Comparison of ENCODE assay signal across 20 cellular contexts in genomic region chr17:1743094-1743452, GRCh38. TPM values are rescaled to one million over a fixed set of nuclear protein-coding genes. Genes with fewer than 3 reads are reported as not detected.
DNase-seq lines count a peak whose midpoint lies in the region; ATAC-seq, FAIRE-seq and TF ChIP-seq lines count a peak whose summit lies in the region.
"Had no signal": no experiment of that assay in that cellular context is flagged by ENCODE, and none has a peak within 500 bp of the region (broad histone marks: within the 10 kb centered on the region; RNA-seq: fewer than 3 reads in every experiment).

No MANE protein-coding gene starts in this region.

- peak overlapping the region; percentile 80 for H3K9ac ChIP-seq in HepG2 (ENCODE audit: insufficient read depth, low read depth, low read length)
- H3K9ac ChIP-seq: BLaER1 treated with 17β-estradiol and CSF1 and Interleukin-3, amounts not matched to agents 10 nM and 100 nM had no signal

- FAIRE-seq in A549 (lab: Jason Lieb, UNC) (no peak), HepG2 (lab: Jason Lieb, UNC) (no peak)
- FAIRE-seq: A204.1, HTR-8/SVneo had no signal

- intact Hi-C loops in HepG2 (cut with micrococcal nuclease; ENCODE audit: unreplicated experiment) = loop anchor here (2.0 kb wide), 1 partner anchor 26 kb away; no protein-coding TSS in a partner anchor
- intact Hi-C loops in prostate gland (cut with DNase I) = no loop called here

- H3K27ac ChIP-seq in A549 (0 out of 6 replicates have a peak overlapping the region, but pooled peaks of 1 of the 2 experiments have one; percentile 14), HepG2 (ENCODE audit: extremely low read length, insufficient read depth, low read length) (peak overlapping the region; percentile 84), prostate gland (peak overlapping the region; percentile 55 to 57)
- H3K27ac ChIP-seq: BLaER1 treated with 17β-estradiol and CSF1 and Interleukin-3, amounts not matched to agents 10 nM and 100 nM; HL-60 had no signal

- peaks cover 6 to 14% of the 10 kb centered on the region in 2 experiments; a peak in 4 of 5 replicates for H3K36me3 ChIP-seq in HepG2 (replicated peaks in 1 of 2; ENCODE audit: control insufficient read depth in 1 of 2, insufficient read depth in 2 of 2, low read length in 2 of 2)
- no peaks in the 10 kb centered on the region for H3K36me3 ChIP-seq in prostate gland
- H3K36me3 ChIP-seq: HAP-1 had no signal

- H3K4me2 ChIP-seq in A549 = no peak overlapping the region
- peak overlapping the region; percentile 83 for H3K4me2 ChIP-seq in HepG2 (ENCODE audit: low read depth, low read length)
- H3K4me2 ChIP-seq: BLaER1 treated with 17β-estradiol and CSF1 and Interleukin-3, amounts not matched to agents 10 nM and 100 nM had no signal

- no peak overlapping the region for H3K27ac Mint-ChIP-seq in WTC11

- H3K4me1 Mint-ChIP-seq in WTC11 = peaks cover 3% of the 10 kb centered on the region
- H3K4me1 Mint-ChIP-seq: CD8-positive, alpha-beta memory T cell had no signal

- WGBS in A549 (ENCODE audit: missing lambda C conversion rate) = 52% methylated on average over 3 of the region's 3 CpGs
- no CpG with 5 or more reads among the region's 3 CpGs for WGBS in HepG2 (ENCODE audit: low lambda C conversion rate)
- 72% methylated on average over 3 of the region's 3 CpGs for WGBS in prostate gland

- TF ChIP-seq EP300 in A549 (IDR thresholded peaks at IDR 0.05) (no peak), HepG2 (IDR thresholded peaks at IDR 0.05; ENCODE audit: low read depth in 2 of 2, low read length in 2 of 2) (no peak), HepG2 (CRISPR knock-in tag; IDR thresholded peaks at IDR 0.05; ENCODE audit: borderline replicate concordance) (no peak)

- POLR2A ChIA-PET in A549 (lab: Yijun Ruan, JAX) (no interaction called here), WTC11 (lab: Charles Lee) (interaction anchor here (0.9 kb wide), 1 partner anchor 15 kb away, joined by 3 read pairs; no protein-coding TSS in a partner anchor), HepG2 (lab: Yijun Ruan, JAX) (interaction anchor here (1.0 to 16.4 kb wide), 12 partner anchors 10 to 93 kb away, joined by 4 to 299 read pairs (median 6); partner anchors contain the start of genes RILP, SERPINF1 and WDR81)

- H3K4me3 ChIP-seq in A549 = no peak overlapping the region
- peak overlapping the region; percentile 60 to 83 (median 73) for H3K4me3 ChIP-seq in HepG2 (replicated peaks in 1 of 3; ENCODE audit: insufficient read depth in 1 of 3, low read depth in 2 of 3, low read length in 3 of 3)
- H3K4me3 ChIP-seq in prostate gland = no peak overlapping the region
- H3K4me3 ChIP-seq: BLaER1 treated with 17β-estradiol and CSF1 and Interleukin-3, amounts not matched to agents 10 nM and 100 nM; HAP-1 had no signal

- H3K27me3 ChIP-seq in HepG2 (ENCODE audit: control insufficient read depth in 1 of 2, insufficient read depth in 2 of 2, low read length in 2 of 2) (no peaks in the 10 kb centered on the region), prostate gland (replicated peaks; ENCODE audit: insufficient read depth) (no peaks in the 10 kb centered on the region)
- H3K27me3 ChIP-seq: BLaER1 treated with 17β-estradiol and CSF1 and Interleukin-3, amounts not matched to agents 10 nM and 100 nM had no signal

- peaks cover 4% of the 10 kb centered on the region for H3K36me3 Mint-ChIP-seq in WTC11

- DNase-seq in A549 (ENCODE audit: low read depth in 1 of 2, low spot score in 1 of 2) (no peak), WTC11 (ENCODE audit: low spot score) (no peak), HepG2 (ENCODE audit: low spot score) (no peak), prostate gland (ENCODE audit: low spot score) (no peak), GF-D8 (lab: John Stamatoyannopoulos, UW) (no peak), SW480 (ENCODE audit: low spot score) (no peak), epidermal melanocyte (ENCODE audit: insufficient read length, low spot score) (no peak)
- DNase-seq: CD8-positive, alpha-beta memory T cell; DMS79 treated with DMSO at 0.1 percent for 48 hours; NCI-H1105 treated with DMSO at 0.1 percent for 48 hours; NCI-H187; NCI-H226; NCI-H69; NK-92 treated with Interleukin-12 subunit alpha and Interleukin-12 subunit beta, amount 100 ng/mL, for 24 hours had no signal

- H3K4me1 ChIP-seq in A549 (peaks cover 6% of the 10 kb centered on the region; the same call in 1 of the 3 replicates), HepG2 (ENCODE audit: insufficient read depth, low read length) (peaks cover 59% of the 10 kb centered on the region), prostate gland (replicated peaks) (no peaks in the 10 kb centered on the region)
- H3K4me1 ChIP-seq: HAP-1 had no signal

- no peak overlapping the region for H2AFZ ChIP-seq in HepG2 (ENCODE audit: low read length)

- H3K79me2 ChIP-seq in HepG2 (ENCODE audit: insufficient read depth, low read length) = peaks cover 32% of the 10 kb centered on the region

- TF ChIP-seq CTCF in A549 (IDR thresholded peaks at IDR 0.05) (no peak), WTC11 (IDR thresholded peaks at IDR 0.05) (no peak), HepG2 (CRISPR knock-in tag; IDR thresholded peaks at IDR 0.05) (no peak), prostate gland (IDR thresholded peaks at IDR 0.05) (no peak)

- CTCF ChIA-PET in A549 (lab: Yijun Ruan, JAX) (interaction anchor here (0.7 to 2.1 kb wide), 4 partner anchors 11 to 407 kb away, joined by 3 to 9 read pairs (median 4); no protein-coding TSS in a partner anchor), WTC11 (lab: Charles Lee) (interaction anchor here (1.4 kb wide), 1 partner anchor 22 kb away, joined by 6 read pairs; no protein-coding TSS in a partner anchor), HepG2 (lab: Yijun Ruan, JAX; ENCODE audit: low intra/inter-chr PET ratio, low total read pairs) (no interaction called here)

- no peak for TF ChIP-seq POLR2A in A549 (IDR thresholded peaks at IDR 0.05; ENCODE audit: low read length)
- no peak for TF ChIP-seq POLR2A in HepG2 (IDR thresholded peaks at IDR 0.05; ENCODE audit: insufficient read depth in 1 of 2, low read depth in 2 of 2, low read length in 2 of 2)
- no peak for TF ChIP-seq POLR2A in prostate gland (IDR thresholded peaks at IDR 0.05)

- ATAC-seq in A549 (peak; percentile 30 to 54; a peak in 4 of 6 replicates), WTC11 (no peak), HepG2 (peak; percentile 76)

- 0 out of 2 replicates have a peak, but pooled peaks cover under 1% of the 10 kb centered on the region for H3K27me3 Mint-ChIP-seq in WTC11 (ENCODE audit: low read depth)
- H3K27me3 Mint-ChIP-seq: CD8-positive, alpha-beta memory T cell had no signal

- TF ChIP-seq RAD21 in A549 (conservative IDR thresholded peaks at IDR 0.05 in 1 of 2, IDR thresholded peaks at IDR 0.05 in 1 of 2) = no peak
- no peak for TF ChIP-seq RAD21 in HepG2 (CRISPR knock-in tag; IDR thresholded peaks at IDR 0.05)

- no peak overlapping the region for H3K4me3 Mint-ChIP-seq in WTC11
- H3K4me3 Mint-ChIP-seq: CD8-positive, alpha-beta memory T cell had no signal

- H3K9me3 ChIP-seq in A549 = peaks cover 5% of the 10 kb centered on the region; the same call in 2 of the 3 replicates
- no peaks in the 10 kb centered on the region for H3K9me3 ChIP-seq in HepG2 (ENCODE audit: low read length)
- H3K9me3 ChIP-seq in prostate gland = no peaks in the 10 kb centered on the region
- H3K9me3 ChIP-seq: BLaER1 treated with 17β-estradiol and CSF1 and Interleukin-3, amounts not matched to agents 10 nM and 100 nM; HAP-1 had no signal

- in situ Hi-C loops in HepG2 (cut with HindIII; ENCODE audit: extremely low pct_ligation_motif_present, low pct_unique_long_range_greater_than_20kb) = no loop called here

- H3K9me3 Mint-ChIP-seq in WTC11 = peaks cover 3% of the 10 kb centered on the region; the same call in 1 of the 2 replicates
- H3K9me3 Mint-ChIP-seq: CD8-positive, alpha-beta memory T cell had no signal

- peaks cover 14% of the 10 kb centered on the region; the same call in 1 of the 2 replicates for H4K20me1 ChIP-seq in HepG2 (ENCODE audit: insufficient read depth, low read length)

- BruUV-seq in HepG2 (replicated peaks; lab: Mats Ljungman, UMichigan) = no TSS peak

RNA-seq across cellular contexts. Expression of gene SERPINF2, which starts 0.4 kb away (rescaled TPM):
- polyA plus RNA-seq in A549 (2011; rRNA removed) = 2.1 and 2.7 TPM in 2 replicates
- 2.8 and 3.6 TPM in 2 replicates for polyA plus RNA-seq in A549 (2012; cell fraction: cytosol; rRNA removed)
- polyA plus RNA-seq in A549 (2012; cell fraction: nucleus; rRNA removed) = 3.9 and 4.4 TPM in 2 replicates
- polyA plus RNA-seq in A549 (2017; fragmentation: RNase III; extraction: RNeasy Plus Mini Kit Qiagen cat#74134 plus additional on column Dnase treatment) = 2.4 to 2.9 TPM (median 2.7 TPM) in 3 replicates
- polyA minus RNA-seq in A549 (2011; rRNA and poly(A)+ RNA removed) = 1.9 and 2.3 TPM in 2 replicates
- total RNA-seq in WTC11 (2021) = 1.6 to 2.7 TPM (median 2.1 TPM) in 3 replicates
- total RNA-seq in HepG2 (2016; rRNA removed; fragmentation: Illumina TruSeq; extraction: Trizol) = 123 and 309 TPM in 2 replicates
- total RNA-seq in HepG2 (2016; cell fraction: cytosol; rRNA removed; fragmentation: Illumina TruSeq; extraction: Trizol; ENCODE audit: low read depth) = 43.1 and 45.3 TPM in 2 replicates
- total RNA-seq in HepG2 (2016; cell fraction: insoluble cytoplasmic fraction; rRNA removed; fragmentation: Illumina TruSeq; extraction: Trizol) = 113 and 316 TPM in 2 replicates
- total RNA-seq in HepG2 (2016; cell fraction: membrane; rRNA removed; fragmentation: Illumina TruSeq; extraction: Trizol) = 90.4 and 105 TPM in 2 replicates
- total RNA-seq in HepG2 (2016; cell fraction: nucleus; rRNA removed; fragmentation: Illumina TruSeq; extraction: Trizol) = 243 and 286 TPM in 2 replicates
- polyA plus RNA-seq in HepG2 (2011; rRNA removed) = 548 and 871 TPM in 2 replicates
- polyA plus RNA-seq in HepG2 (2011; cell fraction: cytosol; rRNA removed) = 573 and 676 TPM in 2 replicates
- polyA plus RNA-seq in HepG2 (2011; cell fraction: nucleus; rRNA removed) = 1,260 and 1,369 TPM in 2 replicates
- polyA plus RNA-seq in HepG2 (2012) = 401 and 511 TPM in 2 replicates
- 58.6 and 61.9 TPM in 2 replicates for polyA plus RNA-seq in HepG2 (2016; cell fraction: cytosol; fragmentation: Illumina TruSeq; extraction: Trizol; ENCODE audit: low read depth)
- polyA plus RNA-seq in HepG2 (2016; cell fraction: insoluble cytoplasmic fraction; fragmentation: Illumina TruSeq; extraction: Trizol; ENCODE audit: low read depth) = 142 and 163 TPM in 2 replicates
- polyA plus RNA-seq in HepG2 (2016; cell fraction: membrane; fragmentation: Illumina TruSeq; extraction: Trizol; ENCODE audit: low read depth) = 96.0 and 97.4 TPM in 2 replicates
- 572 and 581 TPM in 2 replicates for polyA plus RNA-seq in HepG2 (2016; cell fraction: nucleus; fragmentation: Illumina TruSeq; extraction: Trizol; ENCODE audit: insufficient read depth, low read depth)
- polyA minus RNA-seq in HepG2 (2011; rRNA and poly(A)+ RNA removed; ENCODE audit: low replicate concordance) = 1.3 and 600 TPM in 2 replicates
- polyA minus RNA-seq in HepG2 (2011; cell fraction: cytosol; rRNA and poly(A)+ RNA removed) = 283 and 408 TPM in 2 replicates
- 211 and 291 TPM in 2 replicates for polyA minus RNA-seq in HepG2 (2011; cell fraction: nucleus; rRNA and poly(A)+ RNA removed)
- total RNA-seq in prostate gland = 10 to 100 TPM; 30.4 to 56.1 TPM
- polyA plus RNA-seq: CD8-positive, alpha-beta memory T cell had no signal

RNA-seq across cellular contexts. Expression of gene WDR81, which starts 18.6 kb away (rescaled TPM):
- polyA plus RNA-seq in A549 (2011; rRNA removed) (4.6 and 4.9 TPM in 2 replicates), A549 (2017; fragmentation: RNase III; extraction: RNeasy Plus Mini Kit Qiagen cat#74134 plus additional on column Dnase treatment) (22.6 to 26.8 TPM (median 25.5 TPM) in 3 replicates), HepG2 (2011; rRNA removed) (9.1 and 15.1 TPM in 2 replicates)
- 14.4 and 20.1 TPM in 2 replicates for polyA plus RNA-seq in A549 (2012; cell fraction: cytosol; rRNA removed)
- polyA plus RNA-seq in A549 (2012; cell fraction: nucleus; rRNA removed) = 71.8 and 82.1 TPM in 2 replicates
- 8.8 and 11.0 TPM in 2 replicates for polyA minus RNA-seq in A549 (2011; rRNA and poly(A)+ RNA removed)
- total RNA-seq in WTC11 (2021) (14.0 to 16.4 TPM (median 15.1 TPM) in 3 replicates), HepG2 (2016; rRNA removed; fragmentation: Illumina TruSeq; extraction: Trizol) (12.5 and 16.7 TPM in 2 replicates), prostate gland (10 to 100 TPM; 39.2 to 72.9 TPM)
- total RNA-seq in HepG2 (2016; cell fraction: cytosol; rRNA removed; fragmentation: Illumina TruSeq; extraction: Trizol; ENCODE audit: low read depth) = 3.6 and 3.9 TPM in 2 replicates
- total RNA-seq in HepG2 (2016; cell fraction: insoluble cytoplasmic fraction; rRNA removed; fragmentation: Illumina TruSeq; extraction: Trizol) = 9.9 and 18.3 TPM in 2 replicates
- total RNA-seq in HepG2 (2016; cell fraction: membrane; rRNA removed; fragmentation: Illumina TruSeq; extraction: Trizol) = 5.3 and 6.1 TPM in 2 replicates
- 16.0 and 19.6 TPM in 2 replicates for total RNA-seq in HepG2 (2016; cell fraction: nucleus; rRNA removed; fragmentation: Illumina TruSeq; extraction: Trizol)
- polyA plus RNA-seq in HepG2 (2011; cell fraction: cytosol; rRNA removed) = 6.4 and 10.5 TPM in 2 replicates
- polyA plus RNA-seq in HepG2 (2011; cell fraction: nucleus; rRNA removed) = 60.8 and 75.3 TPM in 2 replicates
- 8.5 and 12.5 TPM in 2 replicates for polyA plus RNA-seq in HepG2 (2012)
- polyA plus RNA-seq in HepG2 (2016; cell fraction: cytosol; fragmentation: Illumina TruSeq; extraction: Trizol; ENCODE audit: low read depth) = 1.8 and 2.2 TPM in 2 replicates
- 10.4 and 13.7 TPM in 2 replicates for polyA plus RNA-seq in HepG2 (2016; cell fraction: insoluble cytoplasmic fraction; fragmentation: Illumina TruSeq; extraction: Trizol; ENCODE audit: low read depth)
- polyA plus RNA-seq in HepG2 (2016; cell fraction: membrane; fragmentation: Illumina TruSeq; extraction: Trizol; ENCODE audit: low read depth) = 3.1 and 3.3 TPM in 2 replicates
- 42.6 and 43.3 TPM in 2 replicates for polyA plus RNA-seq in HepG2 (2016; cell fraction: nucleus; fragmentation: Illumina TruSeq; extraction: Trizol; ENCODE audit: insufficient read depth, low read depth)
- 15.7 and 46.8 TPM in 2 replicates for polyA minus RNA-seq in HepG2 (2011; rRNA and poly(A)+ RNA removed; ENCODE audit: low replicate concordance)
- polyA minus RNA-seq in HepG2 (2011; cell fraction: cytosol; rRNA and poly(A)+ RNA removed) = 13.4 and 15.0 TPM in 2 replicates
- polyA minus RNA-seq in HepG2 (2011; cell fraction: nucleus; rRNA and poly(A)+ RNA removed) = 18.0 and 22.3 TPM in 2 replicates

RNA-seq across cellular contexts. Expression of gene SERPINF1, which starts 18.8 kb away (rescaled TPM):
- 11.5 and 13.7 TPM in 2 replicates for polyA plus RNA-seq in A549 (2011; rRNA removed)
- 4.7 and 7.2 TPM in 2 replicates for polyA plus RNA-seq in A549 (2012; cell fraction: cytosol; rRNA removed)
- 8.7 and 12.9 TPM in 2 replicates for polyA plus RNA-seq in A549 (2012; cell fraction: nucleus; rRNA removed)
- polyA plus RNA-seq in A549 (2017; fragmentation: RNase III; extraction: RNeasy Plus Mini Kit Qiagen cat#74134 plus additional on column Dnase treatment) = 2.3 to 3.4 TPM (median 3.0 TPM) in 3 replicates
- polyA minus RNA-seq in A549 (2011; rRNA and poly(A)+ RNA removed) = 8.2 and 8.7 TPM in 2 replicates
- 16.7 to 26.2 TPM (median 22.1 TPM) in 3 replicates for total RNA-seq in WTC11 (2021)
- total RNA-seq in HepG2 (2016; rRNA removed; fragmentation: Illumina TruSeq; extraction: Trizol) = 418 and 853 TPM in 2 replicates
- 177 and 189 TPM in 2 replicates for total RNA-seq in HepG2 (2016; cell fraction: cytosol; rRNA removed; fragmentation: Illumina TruSeq; extraction: Trizol; ENCODE audit: low read depth)
- total RNA-seq in HepG2 (2016; cell fraction: insoluble cytoplasmic fraction; rRNA removed; fragmentation: Illumina TruSeq; extraction: Trizol) = 427 and 844 TPM in 2 replicates
- total RNA-seq in HepG2 (2016; cell fraction: membrane; rRNA removed; fragmentation: Illumina TruSeq; extraction: Trizol) = 209 and 251 TPM in 2 replicates
- total RNA-seq in HepG2 (2016; cell fraction: nucleus; rRNA removed; fragmentation: Illumina TruSeq; extraction: Trizol) = 690 and 808 TPM in 2 replicates
- 2,101 and 2,733 TPM in 2 replicates for polyA plus RNA-seq in HepG2 (2011; rRNA removed)
- polyA plus RNA-seq in HepG2 (2011; cell fraction: cytosol; rRNA removed) = 2,219 and 2,408 TPM in 2 replicates
- polyA plus RNA-seq in HepG2 (2011; cell fraction: nucleus; rRNA removed) = 1,095 and 1,323 TPM in 2 replicates
- 624 and 785 TPM in 2 replicates for polyA plus RNA-seq in HepG2 (2012)
- 255 and 290 TPM in 2 replicates for polyA plus RNA-seq in HepG2 (2016; cell fraction: cytosol; fragmentation: Illumina TruSeq; extraction: Trizol; ENCODE audit: low read depth)
- 625 and 642 TPM in 2 replicates for polyA plus RNA-seq in HepG2 (2016; cell fraction: insoluble cytoplasmic fraction; fragmentation: Illumina TruSeq; extraction: Trizol; ENCODE audit: low read depth)
- polyA plus RNA-seq in HepG2 (2016; cell fraction: membrane; fragmentation: Illumina TruSeq; extraction: Trizol; ENCODE audit: low read depth) = 280 and 299 TPM in 2 replicates
- 1,428 and 1,667 TPM in 2 replicates for polyA plus RNA-seq in HepG2 (2016; cell fraction: nucleus; fragmentation: Illumina TruSeq; extraction: Trizol; ENCODE audit: insufficient read depth, low read depth)
- polyA minus RNA-seq in HepG2 (2011; rRNA and poly(A)+ RNA removed; ENCODE audit: low replicate concordance) = 1.4 and 887 TPM in 2 replicates
- polyA minus RNA-seq in HepG2 (2011; cell fraction: cytosol; rRNA and poly(A)+ RNA removed) = 345 and 528 TPM in 2 replicates
- 167 and 268 TPM in 2 replicates for polyA minus RNA-seq in HepG2 (2011; cell fraction: nucleus; rRNA and poly(A)+ RNA removed)
- 1,000 to 10,000 TPM in 1 of 2 donors, 100 to 1,000 TPM in 1; 119 to 2,127 TPM for total RNA-seq in prostate gland
- total RNA-seq: OCI-LY7 had no signal

RNA-seq across cellular contexts. Expression of gene TLCD2, which starts 32.9 kb away (rescaled TPM):
- polyA plus RNA-seq in A549 (2011; rRNA removed) = 3.4 and 4.5 TPM in 2 replicates
- 0.70 and 0.96 TPM in 2 replicates for polyA plus RNA-seq in A549 (2012; cell fraction: cytosol; rRNA removed)
- polyA plus RNA-seq in A549 (2012; cell fraction: nucleus; rRNA removed) = 0.71 and 0.89 TPM in 2 replicates
- 3.1 to 3.8 TPM (median 3.5 TPM) in 3 replicates for polyA plus RNA-seq in A549 (2017; fragmentation: RNase III; extraction: RNeasy Plus Mini Kit Qiagen cat#74134 plus additional on column Dnase treatment)
- polyA minus RNA-seq in A549 (2011; rRNA and poly(A)+ RNA removed) = 3.7 and 4.3 TPM in 2 replicates
- total RNA-seq in WTC11 (2021) = 1.4 to 1.9 TPM (median 1.4 TPM) in 3 replicates
- total RNA-seq in HepG2 (2016; rRNA removed; fragmentation: Illumina TruSeq; extraction: Trizol) = 0.84 and 1.1 TPM in 2 replicates
- total RNA-seq in HepG2 (2016; cell fraction: cytosol; rRNA removed; fragmentation: Illumina TruSeq; extraction: Trizol; ENCODE audit: low read depth) = 0.26 and 0.40 TPM in 2 replicates
- total RNA-seq in HepG2 (2016; cell fraction: insoluble cytoplasmic fraction; rRNA removed; fragmentation: Illumina TruSeq; extraction: Trizol) = 0.92 and 1.3 TPM in 2 replicates
- total RNA-seq in HepG2 (2016; cell fraction: membrane; rRNA removed; fragmentation: Illumina TruSeq; extraction: Trizol) = 0.86 and 1.1 TPM in 2 replicates
- 0.84 and 0.94 TPM in 2 replicates for total RNA-seq in HepG2 (2016; cell fraction: nucleus; rRNA removed; fragmentation: Illumina TruSeq; extraction: Trizol)
- 0.90 and 1.2 TPM in 2 replicates for polyA plus RNA-seq in HepG2 (2011; rRNA removed)
- polyA plus RNA-seq in HepG2 (2011; cell fraction: cytosol; rRNA removed) = 0.56 and 0.73 TPM in 2 replicates
- 0.92 and 1.4 TPM in 2 replicates for polyA plus RNA-seq in HepG2 (2011; cell fraction: nucleus; rRNA removed)
- polyA plus RNA-seq in HepG2 (2012) = 0.78 and 1.3 TPM in 2 replicates
- 0.23 and 0.25 TPM in 2 replicates for polyA plus RNA-seq in HepG2 (2016; cell fraction: cytosol; fragmentation: Illumina TruSeq; extraction: Trizol; ENCODE audit: low read depth)
- polyA plus RNA-seq in HepG2 (2016; cell fraction: insoluble cytoplasmic fraction; fragmentation: Illumina TruSeq; extraction: Trizol; ENCODE audit: low read depth) = 0.71 and 0.74 TPM in 2 replicates
- 0.47 and 0.49 TPM in 2 replicates for polyA plus RNA-seq in HepG2 (2016; cell fraction: membrane; fragmentation: Illumina TruSeq; extraction: Trizol; ENCODE audit: low read depth)
- polyA plus RNA-seq in HepG2 (2016; cell fraction: nucleus; fragmentation: Illumina TruSeq; extraction: Trizol; ENCODE audit: insufficient read depth, low read depth) = 1.4 and 1.5 TPM in 2 replicates
- 1.6 and 2.6 TPM in 2 replicates for polyA minus RNA-seq in HepG2 (2011; rRNA and poly(A)+ RNA removed; ENCODE audit: low replicate concordance)
- polyA minus RNA-seq in HepG2 (2011; cell fraction: cytosol; rRNA and poly(A)+ RNA removed) = 0.53 and 1.3 TPM in 2 replicates
- polyA minus RNA-seq in HepG2 (2011; cell fraction: nucleus; rRNA and poly(A)+ RNA removed) = 1.3 and 1.6 TPM in 2 replicates
- total RNA-seq in prostate gland = 1 to 10 TPM; 2.3 TPM
- total RNA-seq: OCI-LY7 had no signal

RNA-seq across cellular contexts. Expression of gene PRPF8, which starts 58.4 kb away (rescaled TPM):
- polyA plus RNA-seq in A549 (2011; rRNA removed) = 263 and 374 TPM in 2 replicates
- 225 and 261 TPM in 2 replicates for polyA plus RNA-seq in A549 (2012; cell fraction: cytosol; rRNA removed)
- 743 and 891 TPM in 2 replicates for polyA plus RNA-seq in A549 (2012; cell fraction: nucleus; rRNA removed)
- 228 to 250 TPM (median 234 TPM) in 3 replicates for polyA plus RNA-seq in A549 (2017; fragmentation: RNase III; extraction: RNeasy Plus Mini Kit Qiagen cat#74134 plus additional on column Dnase treatment)
- 1,065 and 1,094 TPM in 2 replicates for polyA minus RNA-seq in A549 (2011; rRNA and poly(A)+ RNA removed)
- 323 to 388 TPM (median 328 TPM) in 3 replicates for total RNA-seq in WTC11 (2021)
- total RNA-seq in HepG2 (2016; rRNA removed; fragmentation: Illumina TruSeq; extraction: Trizol) = 112 and 318 TPM in 2 replicates
- total RNA-seq in HepG2 (2016; cell fraction: cytosol; rRNA removed; fragmentation: Illumina TruSeq; extraction: Trizol; ENCODE audit: low read depth) = 27.9 and 29.6 TPM in 2 replicates
- total RNA-seq in HepG2 (2016; cell fraction: insoluble cytoplasmic fraction; rRNA removed; fragmentation: Illumina TruSeq; extraction: Trizol) = 104 and 284 TPM in 2 replicates
- total RNA-seq in HepG2 (2016; cell fraction: membrane; rRNA removed; fragmentation: Illumina TruSeq; extraction: Trizol) = 59.5 and 61.6 TPM in 2 replicates
- total RNA-seq in HepG2 (2016; cell fraction: nucleus; rRNA removed; fragmentation: Illumina TruSeq; extraction: Trizol) = 124 and 135 TPM in 2 replicates
- polyA plus RNA-seq in HepG2 (2011; rRNA removed) = 179 and 195 TPM in 2 replicates
- polyA plus RNA-seq in HepG2 (2011; cell fraction: cytosol; rRNA removed) = 79.1 and 90.7 TPM in 2 replicates
- polyA plus RNA-seq in HepG2 (2011; cell fraction: nucleus; rRNA removed) = 265 and 296 TPM in 2 replicates
- 129 and 145 TPM in 2 replicates for polyA plus RNA-seq in HepG2 (2012)
- 15.0 and 17.7 TPM in 2 replicates for polyA plus RNA-seq in HepG2 (2016; cell fraction: cytosol; fragmentation: Illumina TruSeq; extraction: Trizol; ENCODE audit: low read depth)
- 300 and 377 TPM in 2 replicates for polyA plus RNA-seq in HepG2 (2016; cell fraction: insoluble cytoplasmic fraction; fragmentation: Illumina TruSeq; extraction: Trizol; ENCODE audit: low read depth)
- polyA plus RNA-seq in HepG2 (2016; cell fraction: membrane; fragmentation: Illumina TruSeq; extraction: Trizol; ENCODE audit: low read depth) = 37.4 and 39.7 TPM in 2 replicates
- polyA plus RNA-seq in HepG2 (2016; cell fraction: nucleus; fragmentation: Illumina TruSeq; extraction: Trizol; ENCODE audit: insufficient read depth, low read depth) = 245 and 257 TPM in 2 replicates
- 401 and 410 TPM in 2 replicates for polyA minus RNA-seq in HepG2 (2011; rRNA and poly(A)+ RNA removed; ENCODE audit: low replicate concordance)
- 275 and 377 TPM in 2 replicates for polyA minus RNA-seq in HepG2 (2011; cell fraction: cytosol; rRNA and poly(A)+ RNA removed)
- polyA minus RNA-seq in HepG2 (2011; cell fraction: nucleus; rRNA and poly(A)+ RNA removed) = 189 and 229 TPM in 2 replicates
- total RNA-seq in prostate gland = 100 to 1,000 TPM; 235 to 321 TPM

Comparison
In these comparisons a context has a peak if more than half of its experiments do, and no peak if none do; other contexts are left out.
1. H3K4me3 ChIP-seq: peak in HepG2 (3 of 3); none in A549 (single experiment) and prostate gland (0 of 2).